ENCODE assay signal across 20 cellular contexts in genomic region chr20:3168829-3169590, GRCh38. TPM values are rescaled to one million over a fixed set of nuclear protein-coding genes. Genes with fewer than 3 reads are reported as not detected.
DNase-seq lines count a peak whose midpoint lies in the region; ATAC-seq and TF ChIP-seq lines count a peak whose summit lies in the region.
"Had no signal": no experiment of that assay in that cellular context is flagged by ENCODE, and none has a peak within 500 bp of the region (broad histone marks: within the 10 kb centered on the region; RNA-seq: fewer than 3 reads in every experiment).

No MANE protein-coding gene starts in this region.

- H3K9me3 ChIP-seq in CD4-positive, alpha-beta T cell (ENCODE audit: control insufficient read depth, low read length) = no peaks in the 10 kb centered on the region
- H3K9me3 ChIP-seq in HUES48 (ENCODE audit: control insufficient read depth, insufficient read depth, low read length) (no peaks in the 10 kb centered on the region), iPS-15b (ENCODE audit: control insufficient read depth, insufficient read depth, low read length) (no peaks in the 10 kb centered on the region), neural progenitor cell (ENCODE audit: low read depth) (no peaks in the 10 kb centered on the region), GM23248 (ENCODE audit: low read depth) (no peaks in the 10 kb centered on the region)
- H3K9me3 ChIP-seq: gastroesophageal sphincter, right lobe of liver had no signal

- 80 to 91% methylated on average over 7 of the region's 7 CpGs for WGBS in GM23248 (ENCODE audit: low coverage in 1 of 2, low lambda C conversion rate in 2 of 2, missing lambda C conversion rate in 2 of 2), 2 experiments

- H3F3A ChIP-seq in neural progenitor cell (ENCODE audit: low read depth) = peaks cover 13% of the 10 kb centered on the region
- no peaks in the 10 kb centered on the region; the same call in 1 of the 2 replicates for H3F3A ChIP-seq in GM23248 (ENCODE audit: insufficient read depth)

- peaks cover 15% of the 10 kb centered on the region for H3K4me1 Mint-ChIP-seq in CD4-positive, alpha-beta T cell (ENCODE audit: low read depth)
- peaks cover 11% of the 10 kb centered on the region for H3K4me1 Mint-ChIP-seq in neural progenitor cell
- peaks cover 5% of the 10 kb centered on the region for H3K4me1 Mint-ChIP-seq in activated CD4-positive, alpha-beta memory T cell treated with anti-CD3 and anti-CD28 coated beads, Interleukin-2, amount 10 ng/mL, durations not matched to agents 7 days and 5 days

- no peak for TF ChIP-seq CTCF in CD4-positive, alpha-beta T cell (IDR thresholded peaks at IDR 0.05)
- no peak for TF ChIP-seq CTCF in neural progenitor cell (IDR thresholded peaks at IDR 0.05)

- H3K27me3 Mint-ChIP-seq in CD4-positive, alpha-beta T cell = peaks cover 24% of the 10 kb centered on the region
- H3K27me3 Mint-ChIP-seq in neural progenitor cell (ENCODE audit: insufficient read depth, low read depth) = peaks cover 21% of the 10 kb centered on the region
- H3K27me3 Mint-ChIP-seq in activated CD4-positive, alpha-beta memory T cell treated with anti-CD3 and anti-CD28 coated beads, Interleukin-2, amount 10 ng/mL, durations not matched to agents 7 days and 5 days = peaks cover 40% of the 10 kb centered on the region

- no peaks in the 10 kb centered on the region for H3K36me3 Mint-ChIP-seq in CD4-positive, alpha-beta T cell (ENCODE audit: low read depth)
- no peaks in the 10 kb centered on the region for H3K36me3 Mint-ChIP-seq in neural progenitor cell
- H3K36me3 Mint-ChIP-seq in activated CD4-positive, alpha-beta memory T cell treated with anti-CD3 and anti-CD28 coated beads, Interleukin-2, amount 10 ng/mL, durations not matched to agents 7 days and 5 days (ENCODE audit: low read depth) = no peaks in the 10 kb centered on the region

- peaks cover 25% of the 10 kb centered on the region for H3K4me1 ChIP-seq in HUES48 (ENCODE audit: control insufficient read depth, insufficient read depth, low read length)
- H3K4me1 ChIP-seq in iPS-15b (ENCODE audit: control insufficient read depth, insufficient read depth, low read length) = peaks cover 23% of the 10 kb centered on the region
- H3K4me1 ChIP-seq in neural progenitor cell = peaks cover 13% of the 10 kb centered on the region
- H3K4me1 ChIP-seq in GM23248 (ENCODE audit: insufficient read depth) = no peaks in the 10 kb centered on the region

- H3K79me2 ChIP-seq in neural progenitor cell (ENCODE audit: low read depth) (no peaks in the 10 kb centered on the region), GM23248 (ENCODE audit: insufficient read depth) (no peaks in the 10 kb centered on the region)

- H3K9ac ChIP-seq in HUES48 (ENCODE audit: low read depth, low read length) (peak overlapping the region; percentile 67; the same call in 1 of the 2 replicates), iPS-15b (ENCODE audit: low read depth, low read length) (peak overlapping the region; percentile 9), neural progenitor cell (no peak overlapping the region), GM23248 (no peak overlapping the region)

- H3K4me2 ChIP-seq in neural progenitor cell = no peak overlapping the region
- no peak overlapping the region for H3K4me2 ChIP-seq in GM23248 (ENCODE audit: unreplicated experiment)

- no peaks in the 10 kb centered on the region for H3K9me2 ChIP-seq in GM23248 (ENCODE audit: insufficient read depth)

- intact Hi-C loops in CD4-positive, alpha-beta T cell (cut with DNase I, micrococcal nuclease) = no loop called here

- H3K27me3 ChIP-seq in CD4-positive, alpha-beta T cell (ENCODE audit: control insufficient read depth, insufficient read depth, low read length) = peaks cover 21% of the 10 kb centered on the region
- H3K27me3 ChIP-seq in HUES48 (ENCODE audit: control insufficient read depth, insufficient read depth, low read length) = no peaks in the 10 kb centered on the region; the same call in 1 of the 2 replicates
- H3K27me3 ChIP-seq in iPS-15b (ENCODE audit: control insufficient read depth, insufficient read depth, low read length) = peaks cover 9% of the 10 kb centered on the region
- peaks cover 23% of the 10 kb centered on the region for H3K27me3 ChIP-seq in neural progenitor cell
- H3K27me3 ChIP-seq in GM23248 (replicated peaks; ENCODE audit: insufficient read depth) = no peaks in the 10 kb centered on the region
- H3K27me3 ChIP-seq: right lobe of liver had no signal

- no peak overlapping the region for H2AFZ ChIP-seq in neural progenitor cell (replicated peaks)
- H2AFZ ChIP-seq in GM23248 = no peak overlapping the region

- H3K9me3 Mint-ChIP-seq in CD4-positive, alpha-beta T cell = no peaks in the 10 kb centered on the region
- H3K9me3 Mint-ChIP-seq in neural progenitor cell = no peaks in the 10 kb centered on the region
- H3K9me3 Mint-ChIP-seq in activated CD4-positive, alpha-beta memory T cell treated with anti-CD3 and anti-CD28 coated beads, Interleukin-2, amount 10 ng/mL, durations not matched to agents 7 days and 5 days = no peaks in the 10 kb centered on the region
- H3K9me3 Mint-ChIP-seq: immature natural killer cell had no signal

- no peak for DNase-seq in CD4-positive, alpha-beta T cell
- DNase-seq in neural progenitor cell (ENCODE audit: low spot score) (no peak), OCI-M1 (lab: John Stamatoyannopoulos, UW) (no peak), NCI-H2107 treated with DMSO at 0.1 percent for 48 hours (lab: John Stamatoyannopoulos, UW; ENCODE audit: unreplicated experiment) (no peak), GM23248 (no peak)
- DNase-seq in activated CD4-positive, alpha-beta memory T cell treated with anti-CD3 and anti-CD28 coated beads, Interleukin-2, amount 10 ng/mL, durations not matched to agents 7 days and 5 days = no peak
- DNase-seq: activated CD4-positive, CD25-positive, alpha-beta regulatory T cell treated with anti-CD3 and anti-CD28 coated beads, Interleukin-2, amount 50 U/mL, for 72 hours; activated gamma-delta T cell treated with Interleukin-2 at 50 U/mL for 16 hours; COR-L47; immature natural killer cell; mammary epithelial cell; NCI-H1694; SHP77 treated with DMSO at 0.1 percent for 48 hours; stimulated activated CD4-positive, alpha-beta T cell treated with anti-CD3 and anti-CD28 coated beads, Interleukin-1b, Interleukin-23, amount 100 ng/mL, for 48 hours had no signal

- peaks cover 16% of the 10 kb centered on the region for H4K20me1 ChIP-seq in neural progenitor cell (ENCODE audit: low read depth)
- H4K20me1 ChIP-seq in GM23248 (ENCODE audit: insufficient read depth) = no peaks in the 10 kb centered on the region

- H3K4me3 Mint-ChIP-seq in CD4-positive, alpha-beta T cell = peak overlapping the region; percentile 55
- H3K4me3 Mint-ChIP-seq in neural progenitor cell = peak overlapping the region; percentile 59
- no peak overlapping the region for H3K4me3 Mint-ChIP-seq in activated CD4-positive, alpha-beta memory T cell treated with anti-CD3 and anti-CD28 coated beads, Interleukin-2, amount 10 ng/mL, durations not matched to agents 7 days and 5 days
- H3K4me3 Mint-ChIP-seq: immature natural killer cell had no signal

- H3K36me3 ChIP-seq in HUES48 (ENCODE audit: control insufficient read depth, insufficient read depth, low read length) (peaks cover 7% of the 10 kb centered on the region; the same call in 1 of the 2 replicates), iPS-15b (ENCODE audit: control insufficient read depth, insufficient read depth, low read length) (peaks cover 3% of the 10 kb centered on the region), neural progenitor cell (no peaks in the 10 kb centered on the region), GM23248 (ENCODE audit: low read depth) (no peaks in the 10 kb centered on the region)
- H3K36me3 ChIP-seq: gastroesophageal sphincter, right lobe of liver had no signal

- H3K4me3 ChIP-seq in HUES48 (ENCODE audit: low read depth, low read length) (peak overlapping the region; percentile 61; the same call in 1 of the 2 replicates), iPS-15b (ENCODE audit: low read depth, low read length) (peak overlapping the region; percentile 39), neural progenitor cell (no peak overlapping the region), GM23248 (no peak overlapping the region)
- H3K4me3 ChIP-seq: coronary artery, gastroesophageal sphincter, GM12878 had no signal

- no peak overlapping the region for H3K27ac ChIP-seq in CD4-positive, alpha-beta T cell (ENCODE audit: low read depth, low read length)
- no peak overlapping the region for H3K27ac ChIP-seq in HUES48 (ENCODE audit: low read depth, low read length)
- H3K27ac ChIP-seq in neural progenitor cell = no peak overlapping the region
- H3K27ac ChIP-seq in GM23248 = no peak overlapping the region
- H3K27ac ChIP-seq: coronary artery, gastroesophageal sphincter, right lobe of liver had no signal

- in situ Hi-C loops in GM23248 (cut with MboI) = no loop called here

- no peak for ATAC-seq in CD4-positive, alpha-beta T cell (ENCODE audit: poor library complexity)
- ATAC-seq: gastroesophageal sphincter had no signal

- H3K27ac Mint-ChIP-seq in CD4-positive, alpha-beta T cell = no peak overlapping the region
- peak overlapping the region; percentile 61 for H3K27ac Mint-ChIP-seq in neural progenitor cell
- no peak overlapping the region for H3K27ac Mint-ChIP-seq in activated CD4-positive, alpha-beta memory T cell treated with anti-CD3 and anti-CD28 coated beads, Interleukin-2, amount 10 ng/mL, durations not matched to agents 7 days and 5 days
- H3K27ac Mint-ChIP-seq: immature natural killer cell had no signal

- CTCF ChIA-PET in CD4-positive, alpha-beta T cell (lab: Charles Lee) = interaction anchor here (0.9 kb wide), 1 partner anchor 12 kb away, joined by 3 read pairs; no protein-coding TSS in a partner anchor
- CTCF ChIA-PET in activated CD4-positive, alpha-beta memory T cell treated with anti-CD3 and anti-CD28 coated beads, Interleukin-2, amount 10 ng/mL, durations not matched to agents 7 days and 5 days (lab: Charles Lee) = interaction anchor here (0.7 kb wide), 1 partner anchor 329 kb away, joined by 5 read pairs; the partner anchor contains the start of genes PCED1A and VPS16

- POLR2A ChIA-PET in CD4-positive, alpha-beta T cell (lab: Charles Lee) = no interaction called here
- POLR2A ChIA-PET in activated CD4-positive, alpha-beta memory T cell treated with anti-CD3 and anti-CD28 coated beads, Interleukin-2, amount 10 ng/mL, durations not matched to agents 7 days and 5 days (lab: Charles Lee) = no interaction called here

RNA-seq across cellular contexts. Expression of gene LZTS3, which starts 4.3 kb away (rescaled TPM):
- total RNA-seq in CD4-positive, alpha-beta T cell = 10 to 100 TPM; 22.2 to 22.4 TPM
- total RNA-seq in neural progenitor cell (ENCODE audit: low replicate concordance) = 3.7 and 12.5 TPM in 2 replicates
- 9.0 and 12.1 TPM in 2 replicates for total RNA-seq in GM23248 (2014; rRNA removed; shearing (Covaris generic))
- polyA plus RNA-seq in GM23248 (2016; fragmentation: Nextera tagmentation; extraction: Ambion mirVana) = 3.3 and 3.9 TPM in 2 replicates
- 1 to 10 TPM in 1 of 2 experiments, under 1 TPM in 1; 0.90 to 1.0 TPM for total RNA-seq in activated CD4-positive, alpha-beta memory T cell treated with anti-CD3 and anti-CD28 coated beads, Interleukin-2, amount 10 ng/mL, durations not matched to agents 7 days and 5 days
- polyA plus RNA-seq: immature natural killer cell had no signal

RNA-seq across cellular contexts. Expression of gene FASTKD5, which starts 9.3 kb away (rescaled TPM):
- 10 to 100 TPM; 37.9 to 38.7 TPM for total RNA-seq in CD4-positive, alpha-beta T cell
- total RNA-seq in neural progenitor cell (ENCODE audit: low replicate concordance) = 13.2 and 17.7 TPM in 2 replicates
- 12.5 and 15.7 TPM in 2 replicates for total RNA-seq in GM23248 (2014; rRNA removed; shearing (Covaris generic))
- polyA plus RNA-seq in GM23248 (2016; fragmentation: Nextera tagmentation; extraction: Ambion mirVana) = 11.2 and 11.3 TPM in 2 replicates
- total RNA-seq in activated CD4-positive, alpha-beta memory T cell treated with anti-CD3 and anti-CD28 coated beads, Interleukin-2, amount 10 ng/mL, durations not matched to agents 7 days and 5 days = 10 to 100 TPM; 20.1 to 20.8 TPM

RNA-seq across cellular contexts. Expression of gene UBOX5, which starts 9.3 kb away (rescaled TPM):
- total RNA-seq in CD4-positive, alpha-beta T cell = 10 to 100 TPM; 11.9 to 13.0 TPM
- 3.7 and 6.2 TPM in 2 replicates for total RNA-seq in neural progenitor cell (ENCODE audit: low replicate concordance)
- 3.8 and 6.4 TPM in 2 replicates for total RNA-seq in GM23248 (2014; rRNA removed; shearing (Covaris generic))
- 5.3 and 5.8 TPM in 2 replicates for polyA plus RNA-seq in GM23248 (2016; fragmentation: Nextera tagmentation; extraction: Ambion mirVana)
- total RNA-seq in activated CD4-positive, alpha-beta memory T cell treated with anti-CD3 and anti-CD28 coated beads, Interleukin-2, amount 10 ng/mL, durations not matched to agents 7 days and 5 days = 10 to 100 TPM in 1 of 2 experiments, 1 to 10 TPM in 1; 8.4 to 10.7 TPM

RNA-seq across cellular contexts. Expression of gene DDRGK1, which starts 35.5 kb away (rescaled TPM):
- total RNA-seq in CD4-positive, alpha-beta T cell = 10 to 100 TPM; 40.7 to 43.4 TPM
- 27.9 and 58.4 TPM in 2 replicates for total RNA-seq in neural progenitor cell (ENCODE audit: low replicate concordance)
- 50.8 and 63.0 TPM in 2 replicates for total RNA-seq in GM23248 (2014; rRNA removed; shearing (Covaris generic))
- polyA plus RNA-seq in GM23248 (2016; fragmentation: Nextera tagmentation; extraction: Ambion mirVana) = 55.9 and 56.7 TPM in 2 replicates
- total RNA-seq in activated CD4-positive, alpha-beta memory T cell treated with anti-CD3 and anti-CD28 coated beads, Interleukin-2, amount 10 ng/mL, durations not matched to agents 7 days and 5 days = 10 to 100 TPM; 66.6 to 68.3 TPM

RNA-seq across cellular contexts. Expression of gene ITPA, which starts 40.3 kb away (rescaled TPM):
- total RNA-seq in CD4-positive, alpha-beta T cell = 10 to 100 TPM; 17.8 to 19.5 TPM
- 18.2 and 27.7 TPM in 2 replicates for total RNA-seq in neural progenitor cell (ENCODE audit: low replicate concordance)
- 43.6 and 47.2 TPM in 2 replicates for total RNA-seq in GM23248 (2014; rRNA removed; shearing (Covaris generic))
- 63.8 and 72.4 TPM in 2 replicates for polyA plus RNA-seq in GM23248 (2016; fragmentation: Nextera tagmentation; extraction: Ambion mirVana)
- total RNA-seq in activated CD4-positive, alpha-beta memory T cell treated with anti-CD3 and anti-CD28 coated beads, Interleukin-2, amount 10 ng/mL, durations not matched to agents 7 days and 5 days = 10 to 100 TPM; 42.3 to 49.2 TPM

Comparison
In these comparisons a context has a peak if more than half of its experiments do, and no peak if none do; other contexts are left out.
1. H3K4me3 ChIP-seq: peak in HUES48 (single experiment) and iPS-15b (single experiment); none in neural progenitor cell (single experiment) and GM23248 (single experiment).
2. H3K9ac ChIP-seq: peak in HUES48 (single experiment) and iPS-15b (single experiment); none in neural progenitor cell (single experiment) and GM23248 (single experiment).